Comparison of ENCODE assay signal across 24 cellular contexts in genomic region chr4:145957307-145957706, GRCh38.
"Had no signal": no experiment of that assay in that cellular context is flagged by ENCODE, and none has a peak within 500 bp of the region (broad histone marks: within the 10 kb centered on the region; RNA-seq: fewer than 3 reads in every experiment).

No MANE protein-coding gene starts in this region.

- ATAC-seq: activated CD4-positive, CD25-positive, alpha-beta regulatory T cell treated with anti-CD3 and anti-CD28 coated beads, Interleukin-2, amount 50 U/mL, for 24 hours; body of pancreas; effector memory CD8-positive, alpha-beta T cell; gastroesophageal sphincter; left cardiac atrium; left ventricle myocardium superior; naive thymus-derived CD4-positive, alpha-beta T cell; right lobe of liver had no signal

- H3K4me2 ChIP-seq: hepatocyte had no signal

- DNase-seq: activated CD4-positive, alpha-beta T cell treated with anti-CD3 and anti-CD28 coated beads for 48 hours; activated CD4-positive, alpha-beta T cell treated with anti-CD3 and anti-CD28 coated beads, Interleukin-2, amount 50 U/mL, for 48 hours; activated CD8-positive, alpha-beta memory T cell treated with anti-CD3 and anti-CD28 coated beads for 24 hours; activated effector memory CD4-positive, alpha-beta T cell treated with Interleukin-2 at 50 U/mL for 16 hours; activated naive CD4-positive, alpha-beta T cell treated with Interleukin-2 at 50 U/mL for 16 hours; aorta; body of pancreas; cerebellar nuclear complex; cortex of kidney; effector memory CD8-positive, alpha-beta T cell; erythroblast; left cardiac atrium; left ventricle myocardium superior; midbrain; naive thymus-derived CD4-positive, alpha-beta T cell; ovary; right lobe of liver; stimulated activated CD4-positive, alpha-beta T cell treated with anti-CD3 and anti-CD28 coated beads, Interleukin-2, amount 100 ng/mL, for 48 hours; trophoblast cell had no signal

- H3K79me2 ChIP-seq: hepatocyte had no signal

- H3K4me1 ChIP-seq: body of pancreas, gastroesophageal sphincter, right lobe of liver had no signal

- H2AFZ ChIP-seq: hepatocyte had no signal

- H3K9me3 ChIP-seq: body of pancreas, ovary, right lobe of liver, thoracic aorta had no signal

- H3K27ac ChIP-seq: body of pancreas, gastroesophageal sphincter, hepatocyte, ovary, right lobe of liver, thoracic aorta, VCaP had no signal

- H3K4me3 ChIP-seq: body of pancreas, gastroesophageal sphincter, hepatocyte, ovary, right lobe of liver, thoracic aorta had no signal

- H3K27me3 ChIP-seq: body of pancreas, gastroesophageal sphincter, hepatocyte, ovary, right lobe of liver had no signal

- H3K36me3 ChIP-seq: gastroesophageal sphincter, ovary, right lobe of liver, thoracic aorta had no signal
